In the genomic region with DNA sequence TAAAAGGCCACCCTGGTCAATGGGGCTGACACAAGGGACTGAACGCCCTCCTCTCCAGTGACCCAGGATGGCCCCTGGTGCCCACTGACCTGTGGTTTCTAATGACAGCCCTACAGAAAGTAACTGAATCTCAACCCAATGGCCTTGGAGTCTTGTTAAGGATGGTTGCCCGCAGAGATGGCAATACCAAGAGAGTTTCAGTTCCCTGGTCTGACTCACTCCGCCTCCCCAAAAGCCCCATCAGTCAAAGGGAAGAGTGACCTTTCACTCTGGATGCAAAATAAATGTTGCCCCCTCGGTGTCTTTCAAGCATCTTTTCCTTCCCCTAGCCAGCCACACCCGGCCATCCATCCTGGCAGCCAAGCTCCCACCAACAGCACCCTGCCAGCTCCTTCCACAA, we compare ENCODE assay signal across 29 cellular contexts. TPM values are rescaled to one million over a fixed set of nuclear protein-coding genes. Genes with fewer than 3 reads are reported as not detected.
"Had no signal": no experiment of that assay in that cellular context is flagged by ENCODE, and none has a peak within 500 bp of the region (broad histone marks: within the 10 kb centered on the region; RNA-seq: fewer than 3 reads in every experiment).

No MANE protein-coding gene starts in this region.

- DNase-seq: activated B cell treated with CpG ODN at 0.5 μM for 24 hours; activated CD4-positive, alpha-beta T cell treated with anti-CD3 and anti-CD28 coated beads for 36 hours; activated CD4-positive, alpha-beta T cell treated with anti-CD3 and anti-CD28 coated beads, Interleukin-2, amount 50 U/mL, for 4 hours; activated CD8-positive, alpha-beta memory T cell treated with anti-CD3 and anti-CD28 coated beads, Interleukin-2, amount 50 U/mL, for 48 hours; activated naive CD4-positive, alpha-beta T cell; activated naive CD8-positive, alpha-beta T cell treated with anti-CD3 and anti-CD28 coated beads for 36 hours; activated T-cell treated with anti-CD3 and anti-CD28 coated beads, Interleukin-2, amount 50 U/mL, for 4 hours; central memory CD4-positive, alpha-beta T cell; effector memory CD4-positive, alpha-beta T cell; glutamatergic neuron; kidney glomerular epithelial cell; left ventricle myocardium inferior; naive thymus-derived CD4-positive, alpha-beta T cell; posterior cingulate gyrus; stimulated activated CD4-positive, alpha-beta T cell treated with anti-CD3 and anti-CD28 coated beads, Interleukin-4, amount 100 ng/mL, for 24 hours; T1000; tibial artery; uterus had no signal

- FAIRE-seq: astrocyte, endothelial cell of umbilical vein, frontal cortex had no signal

- H3K4me1 ChIP-seq: left ventricle myocardium inferior, tibial artery, uterus had no signal

- H3K4me2 ChIP-seq: hepatocyte had no signal

- H2AFZ ChIP-seq: hepatocyte had no signal

- H3K9me3 ChIP-seq: left ventricle myocardium inferior, tibial artery, uterus had no signal

- H3K36me3 ChIP-seq: left ventricle myocardium inferior, tibial artery, uterus had no signal

- ATAC-seq: activated CD4-positive, alpha-beta T cell treated with anti-CD3 and anti-CD28 coated beads for 36 hours; activated T-cell treated with anti-CD3 and anti-CD28 coated beads, Interleukin-2, amount 50 U/mL, for 4 hours; esophagus mucosa; naive thymus-derived CD4-positive, alpha-beta T cell had no signal

- H3K27me3 ChIP-seq: hepatocyte, tibial artery, uterus had no signal

- H3K4me3 ChIP-seq: hepatocyte, left ventricle myocardium inferior, tibial artery, uterus had no signal

- H3K27ac ChIP-seq: hepatocyte, left ventricle myocardium inferior, tibial artery, uterus had no signal

- H3K79me2 ChIP-seq: hepatocyte had no signal

RNA-seq across cellular contexts. Expression of gene ISX, which starts 57.7 kb away (rescaled TPM):
- total RNA-seq: activated B cell treated with CpG ODN at 0.5 μM for 24 hours; activated CD4-positive, alpha-beta T cell treated with anti-CD3 and anti-CD28 coated beads for 36 hours; activated CD8-positive, alpha-beta memory T cell treated with anti-CD3 and anti-CD28 coated beads for 36 hours; activated naive CD8-positive, alpha-beta T cell treated with anti-CD3 and anti-CD28 coated beads for 36 hours; activated T-cell treated with anti-CD3 and anti-CD28 coated beads, Interleukin-2, amount 50 U/mL, for 4 hours; activated T-helper 2 cell treated with anti-CD3 and anti-CD28 coated beads, Interferon-gamma antibody, Interleukin-2, Interleukin-4, amounts not matched to agents 10 μg/mL and 5 μg/mL and 100 μg/mL, durations not matched to agents 14 hours and 24 hours and 36 hours; astrocyte; dermis microvascular lymphatic vessel endothelial cell; endothelial cell of umbilical vein; esophagus mucosa; frontal cortex; left ventricle myocardium inferior; lung microvascular endothelial cell; naive thymus-derived CD4-positive, alpha-beta T cell; neural crest cell; omental fat pad had no signal
- polyA plus RNA-seq: endothelial cell of umbilical vein; naive thymus-derived CD4-positive, alpha-beta T cell had no signal
